10 cellular contexts compared by ENCODE assay signal in genomic region chr22:26573026-26573662, GRCh38. TPM values are rescaled to one million over a fixed set of nuclear protein-coding genes. Genes with fewer than 3 reads are reported as not detected.
DNase-seq lines count a peak whose midpoint lies in the region; ATAC-seq and TF ChIP-seq lines count a peak whose summit lies in the region.
"Had no signal": no experiment of that assay in that cellular context is flagged by ENCODE, and none has a peak within 500 bp of the region (broad histone marks: within the 10 kb centered on the region; RNA-seq: fewer than 3 reads in every experiment).

No MANE protein-coding gene starts in this region.

- in situ Hi-C loops in G401 (cut with HindIII; ENCODE audit: low sequenced_read_pairs), result no loop called here

- no peak for TF ChIP-seq CTCF in right atrium auricular region (IDR thresholded peaks at IDR 0.05)
- no peak for TF ChIP-seq CTCF in spleen (IDR thresholded peaks at IDR 0.05 in 8 of 11, conservative IDR thresholded peaks at IDR 0.05 in 3 of 11)
- no peak for TF ChIP-seq CTCF in vagina (IDR thresholded peaks at IDR 0.05)
- no peak for TF ChIP-seq CTCF in HFFc6 (IDR thresholded peaks at IDR 0.05)

- peaks cover 66% of the 10 kb centered on the region for H3K4me1 ChIP-seq in HUES6 (ENCODE audit: control insufficient read depth, insufficient read depth, low read length)
- H3K4me1 ChIP-seq in right atrium auricular region, result peaks cover 0 to 52% of the 10 kb centered on the region in 2 donors
- peaks cover 11 to 100% (median 70%) of the 10 kb centered on the region in 6 donors for H3K4me1 ChIP-seq in spleen
- H3K4me1 ChIP-seq in vagina, result no peaks in the 10 kb centered on the region

- CTCF ChIA-PET in activated CD8-positive, alpha-beta T cell treated with anti-CD3 and anti-CD28 coated beads, Interleukin-2, amount 10 ng/mL, durations not matched to agents 7 days and 5 days (lab: Charles Lee), result interaction anchor here (1.0 to 1.1 kb wide), 2 partner anchors 11 to 14 kb away, joined by 3 read pairs; no protein-coding TSS in a partner anchor

- no peaks in the 10 kb centered on the region for H3K9me3 Mint-ChIP-seq in activated CD8-positive, alpha-beta T cell treated with anti-CD3 and anti-CD28 coated beads, Interleukin-2, amount 10 ng/mL, durations not matched to agents 7 days and 5 days (ENCODE audit: insufficient read depth)
- no peaks in the 10 kb centered on the region for H3K9me3 Mint-ChIP-seq in HFFc6

- DNase-seq in activated CD8-positive, alpha-beta T cell treated with anti-CD3 and anti-CD28 coated beads, Interleukin-2, amount 10 ng/mL, durations not matched to agents 7 days and 5 days, result peak; percentile 35
- DNase-seq in right atrium auricular region (ENCODE audit: low spot score) (peak; percentile 79), spleen (peak; percentile 91), vagina (ENCODE audit: extremely low spot score in 2 of 2) (no peak), DMS153 (lab: John Stamatoyannopoulos, UW) (no peak), HFFc6 (no peak), G401 (ENCODE audit: low spot score) (no peak)
- DNase-seq: foreskin melanocyte, NCI-H2171 had no signal

- no peak for TF ChIP-seq POLR2A in spleen (IDR thresholded peaks at IDR 0.05)
- TF ChIP-seq POLR2A in vagina (IDR thresholded peaks at IDR 0.05), result no peak

- peak; percentile 73 for ATAC-seq in activated CD8-positive, alpha-beta T cell treated with anti-CD3 and anti-CD28 coated beads, Interleukin-2, amount 10 ng/mL, durations not matched to agents 7 days and 5 days

- intact Hi-C loops in spleen (cut with DNase I; ENCODE audit: low total_unique reads) (no loop called here), vagina (cut with DNase I) (no loop called here)

- H3K27me3 Mint-ChIP-seq in activated CD8-positive, alpha-beta T cell treated with anti-CD3 and anti-CD28 coated beads, Interleukin-2, amount 10 ng/mL, durations not matched to agents 7 days and 5 days (ENCODE audit: low read depth), result no peaks in the 10 kb centered on the region
- peaks cover 2% of the 10 kb centered on the region for H3K27me3 Mint-ChIP-seq in HFFc6 (ENCODE audit: insufficient read depth)

- no peak overlapping the region for H3K4me3 Mint-ChIP-seq in activated CD8-positive, alpha-beta T cell treated with anti-CD3 and anti-CD28 coated beads, Interleukin-2, amount 10 ng/mL, durations not matched to agents 7 days and 5 days
- no peak overlapping the region for H3K4me3 Mint-ChIP-seq in HFFc6

- H3K27ac ChIP-seq in HUES6 (ENCODE audit: low read depth, low read length) (no peak overlapping the region), right atrium auricular region (peak overlapping the region; percentile 3 to 31), spleen (peak overlapping the region in 7 of 8 donors; percentile 68 to 88 (median 81)), vagina (no peak overlapping the region)

- H3K9me3 ChIP-seq in HUES6 (ENCODE audit: control insufficient read depth, insufficient read depth, low read depth, low read length), result no peaks in the 10 kb centered on the region
- H3K9me3 ChIP-seq in right atrium auricular region, result no peaks in the 10 kb centered on the region
- no peaks in the 10 kb centered on the region for H3K9me3 ChIP-seq in spleen
- H3K9me3 ChIP-seq in vagina, result no peaks in the 10 kb centered on the region

- H3K4me3 ChIP-seq in HUES6 (ENCODE audit: low read depth, low read length) (no peak overlapping the region), right atrium auricular region (no peak overlapping the region), spleen (peak overlapping the region in 1 of 8 donors; percentile 25), vagina (no peak overlapping the region)

- H3K27ac Mint-ChIP-seq in activated CD8-positive, alpha-beta T cell treated with anti-CD3 and anti-CD28 coated beads, Interleukin-2, amount 10 ng/mL, durations not matched to agents 7 days and 5 days, result peak overlapping the region; percentile 70
- no peak overlapping the region; the same call in 1 of the 2 replicates for H3K27ac Mint-ChIP-seq in HFFc6

- 21 to 52% (median 31%) methylated on average over 10 of the region's 10 CpGs for WGBS in spleen, 5 donors

- peaks cover 68% of the 10 kb centered on the region for H3K36me3 Mint-ChIP-seq in activated CD8-positive, alpha-beta T cell treated with anti-CD3 and anti-CD28 coated beads, Interleukin-2, amount 10 ng/mL, durations not matched to agents 7 days and 5 days (ENCODE audit: low read depth)
- H3K36me3 Mint-ChIP-seq in HFFc6 (ENCODE audit: low read depth), result peaks cover 28% of the 10 kb centered on the region

- H3K27me3 ChIP-seq in HUES6 (ENCODE audit: control insufficient read depth, insufficient read depth, low read length) (no peaks in the 10 kb centered on the region), right atrium auricular region (no peaks in the 10 kb centered on the region), spleen (replicated peaks in 1 of 7) (no peaks in the 10 kb centered on the region), vagina (no peaks in the 10 kb centered on the region)

- H3K4me1 Mint-ChIP-seq in activated CD8-positive, alpha-beta T cell treated with anti-CD3 and anti-CD28 coated beads, Interleukin-2, amount 10 ng/mL, durations not matched to agents 7 days and 5 days (ENCODE audit: low read depth), result peaks cover 77% of the 10 kb centered on the region
- peaks cover 30% of the 10 kb centered on the region for H3K4me1 Mint-ChIP-seq in HFFc6 (ENCODE audit: low read depth)

- H3K9ac ChIP-seq in HUES6 (ENCODE audit: low read length), result peak overlapping the region; percentile 20

- H3K36me3 ChIP-seq in HUES6 (ENCODE audit: control insufficient read depth, insufficient read depth, low read length), result peaks cover 7% of the 10 kb centered on the region; the same call in 1 of the 2 replicates
- no peaks in the 10 kb centered on the region for H3K36me3 ChIP-seq in right atrium auricular region
- peaks cover 0 to 15% (median 2%) of the 10 kb centered on the region in 6 donors for H3K36me3 ChIP-seq in spleen
- no peaks in the 10 kb centered on the region for H3K36me3 ChIP-seq in vagina

- POLR2A ChIA-PET in activated CD8-positive, alpha-beta T cell treated with anti-CD3 and anti-CD28 coated beads, Interleukin-2, amount 10 ng/mL, durations not matched to agents 7 days and 5 days (lab: Charles Lee), result interaction anchor here (1.1 kb wide), 1 partner anchor 61 kb away, joined by 3 read pairs; the partner anchor contains the start of gene TFIP11

RNA-seq across cellular contexts. Expression of gene TPST2, which starts 16.8 kb away (rescaled TPM):
- total RNA-seq in activated CD8-positive, alpha-beta T cell treated with anti-CD3 and anti-CD28 coated beads, Interleukin-2, amount 10 ng/mL, durations not matched to agents 7 days and 5 days, result 10 to 100 TPM; 62.8 to 68.9 TPM
- total RNA-seq in right atrium auricular region (100 to 1,000 TPM in 1 of 2 donors, 10 to 100 TPM in 1; 63.4 to 104 TPM), spleen (100 to 1,000 TPM in 2 of 7 donors, 10 to 100 TPM in 5; 43.5 to 119 (median 63.2) TPM), vagina (96.3 TPM)
- polyA plus RNA-seq in spleen, result 10 to 100 TPM; 14.6 to 22.2 (median 16.6) TPM
- total RNA-seq in HFFc6 (2021; fragmentation: NEBNext Ultra II Directional; extraction: Animal tissue kit (Norgen Biotek cat#: 25700)), result 10 to 100 TPM; 66.8 to 75.5 (median 73.8) TPM
- total RNA-seq in G401 (2014; rRNA removed; shearing (Covaris generic)), result 24.1 and 55.9 TPM in 2 replicates

RNA-seq across cellular contexts. Expression of gene CRYBB1, which starts 44.7 kb away (rescaled TPM):
- total RNA-seq in activated CD8-positive, alpha-beta T cell treated with anti-CD3 and anti-CD28 coated beads, Interleukin-2, amount 10 ng/mL, durations not matched to agents 7 days and 5 days, result not detected
- total RNA-seq in right atrium auricular region (1 to 10 TPM in 1 of 2 donors, under 1 TPM in 1; 0.79 to 1.7 TPM), spleen (1 to 10 TPM in 6 of 7 donors, under 1 TPM in 1; 0.34 to 2.9 (median 2.1) TPM), vagina (not detected)
- polyA plus RNA-seq in spleen, result 1 to 10 TPM in 2 of 3 donors, under 1 TPM in 1; 0.98 to 1.9 (median 1.3) TPM
- total RNA-seq in HFFc6 (2021; fragmentation: NEBNext Ultra II Directional; extraction: Animal tissue kit (Norgen Biotek cat#: 25700)), result not detected
- total RNA-seq in G401 (2014; rRNA removed; shearing (Covaris generic)), result not detected in 2 replicates

RNA-seq across cellular contexts. Expression of gene CRYBA4, which starts 48.6 kb away (rescaled TPM):
- total RNA-seq in activated CD8-positive, alpha-beta T cell treated with anti-CD3 and anti-CD28 coated beads, Interleukin-2, amount 10 ng/mL, durations not matched to agents 7 days and 5 days, result not detected
- not detected for total RNA-seq in right atrium auricular region
- total RNA-seq in spleen, result not detected
- polyA plus RNA-seq in spleen, result under 1 TPM; 0.20 to 0.24 (median 0.22) TPM
- total RNA-seq in vagina, result not detected
- not detected for total RNA-seq in HFFc6 (2021; fragmentation: NEBNext Ultra II Directional; extraction: Animal tissue kit (Norgen Biotek cat#: 25700))
- not detected in 2 replicates for total RNA-seq in G401 (2014; rRNA removed; shearing (Covaris generic))

Comparison
In these comparisons a context has a peak if more than half of its experiments do, and no peak if none do; other contexts are left out.
1. H3K27ac ChIP-seq: peak in right atrium auricular region (2 of 2) and spleen (7 of 8); none in HUES6 (single experiment) and vagina (single experiment).
2. DNase-seq: peak in activated CD8-positive, alpha-beta T cell treated with anti-CD3 and anti-CD28 coated beads, Interleukin-2, amount 10 ng/mL, durations not matched to agents 7 days and 5 days (single experiment), right atrium auricular region (single experiment) and spleen (single experiment); none in vagina (0 of 2), DMS153 (single experiment), HFFc6 (single experiment) and G401 (single experiment).